Comparison of ENCODE assay signal across 23 cellular contexts in the genomic region with DNA sequence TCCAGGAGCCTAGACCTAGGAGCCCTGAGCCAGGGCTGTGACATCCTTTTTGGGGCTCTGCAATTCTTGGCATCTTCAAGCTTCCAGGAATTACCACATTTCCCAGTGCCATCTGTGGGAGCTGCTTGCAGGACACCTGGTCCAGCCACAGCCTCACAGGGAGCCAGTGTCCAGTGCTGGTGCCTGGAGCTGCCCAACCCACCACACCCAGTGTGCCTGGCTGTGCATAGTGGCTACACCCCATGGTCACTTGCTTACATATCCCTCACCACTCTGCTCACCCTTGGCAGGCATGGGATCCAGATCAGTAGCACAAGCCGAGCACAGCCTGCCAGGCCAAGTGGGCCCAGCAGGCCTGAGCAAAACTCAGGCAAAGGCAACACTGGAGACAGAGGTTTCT.
DNase-seq lines count a peak whose midpoint lies in the region; ATAC-seq, FAIRE-seq and TF ChIP-seq lines count a peak whose summit lies in the region.
"Had no signal": no experiment of that assay in that cellular context is flagged by ENCODE, and none has a peak within 500 bp of the region (broad histone marks: within the 10 kb centered on the region; RNA-seq: fewer than 3 reads in every experiment).

No MANE protein-coding gene starts in this region.

- POLR2A ChIA-PET in activated CD4-positive, alpha-beta T cell treated with anti-CD3 and anti-CD28 coated beads for 36 hours (lab: Charles Lee) = no interaction called here

- DNase-seq in UCSD-AML1 (lab: John Stamatoyannopoulos, UW; ENCODE audit: unreplicated experiment) (peak; percentile 2), kidney (peak; percentile 47), trophoblast cell (no peak), upper lobe of right lung (no peak), G401 (ENCODE audit: low spot score) (no peak)
- no peak for DNase-seq in activated naive CD4-positive, alpha-beta T cell treated with anti-CD3 and anti-CD28 coated beads, Interleukin-2, amount 50 U/mL, for 72 hours (ENCODE audit: low spot score in 2 of 2)
- DNase-seq in activated CD4-positive, alpha-beta T cell treated with anti-CD3 and anti-CD28 coated beads for 36 hours = no peak
- DNase-seq: Caco-2; CD4-positive, CD25-positive, alpha-beta regulatory T cell; CD8-positive, alpha-beta T cell; DMS153; DND-41; GDM1; GOT3; HFFc6 had no signal

- intact Hi-C loops in kidney (cut with DNase I) (no loop called here), upper lobe of right lung (cut with DNase I) (no loop called here)
- intact Hi-C loops in activated CD4-positive, alpha-beta T cell treated with anti-CD3 and anti-CD28 coated beads for 36 hours (cut with DNase I, micrococcal nuclease) = loop anchor here in 1 of 2 experiments (5.0 kb wide), 1 partner anchor 1110 kb away; no protein-coding TSS in a partner anchor

- no peak overlapping the region for H3K27ac ChIP-seq in kidney (ENCODE audit: low read depth in 2 of 2, low read length in 2 of 2)
- no peak overlapping the region for H3K27ac ChIP-seq in trophoblast cell (ENCODE audit: low read depth, low read length)
- H3K27ac ChIP-seq in upper lobe of right lung = no peak overlapping the region
- H3K27ac ChIP-seq: BLaER1, C4-2B had no signal

- no CpG with 5 or more reads among the region's 1 CpG for WGBS in trophoblast cell (ENCODE audit: extremely low coverage, insufficient coverage, insufficient read length)

- no peaks in the 10 kb centered on the region for H3K79me1 ChIP-seq in trophoblast cell (ENCODE audit: low read length)

- H3K9me3 Mint-ChIP-seq in activated naive CD4-positive, alpha-beta T cell treated with anti-CD3 and anti-CD28 coated beads, Interleukin-2, amount 50 U/mL, for 72 hours = peaks cover 7 to 13% of the 10 kb centered on the region in 2 donors
- peaks cover 5% of the 10 kb centered on the region for H3K9me3 Mint-ChIP-seq in activated CD4-positive, alpha-beta T cell treated with anti-CD3 and anti-CD28 coated beads for 36 hours (ENCODE audit: low read depth)

- peak; percentile 50 for ATAC-seq in upper lobe of right lung
- ATAC-seq in activated naive CD4-positive, alpha-beta T cell treated with anti-CD3 and anti-CD28 coated beads, Interleukin-2, amount 50 U/mL, for 72 hours = no peak
- no peak for ATAC-seq in activated CD4-positive, alpha-beta T cell treated with anti-CD3 and anti-CD28 coated beads for 36 hours
- no peak for ATAC-seq in GM21360 (IDR thresholded peaks at IDR 0.05; ENCODE audit: unreplicated experiment)
- ATAC-seq: CD8-positive, alpha-beta T cell; GM12878 had no signal

- no peaks in the 10 kb centered on the region for H3K27me3 ChIP-seq in trophoblast cell (ENCODE audit: insufficient read depth, low read length)
- no peaks in the 10 kb centered on the region for H3K27me3 ChIP-seq in upper lobe of right lung
- H3K27me3 ChIP-seq: BLaER1 had no signal

- CTCF ChIA-PET in activated CD4-positive, alpha-beta T cell treated with anti-CD3 and anti-CD28 coated beads for 36 hours (lab: Charles Lee) = no interaction called here

- H3K27me3 Mint-ChIP-seq in activated CD4-positive, alpha-beta T cell treated with anti-CD3 and anti-CD28 coated beads for 36 hours = no peaks in the 10 kb centered on the region
- H3K27me3 Mint-ChIP-seq: B cell; CD4-positive, CD25-positive, alpha-beta regulatory T cell had no signal

- no peak overlapping the region for H2BK120ac ChIP-seq in trophoblast cell (ENCODE audit: insufficient read depth, low read length, poor library complexity)

- no peaks in the 10 kb centered on the region for H3K4me1 ChIP-seq in kidney (ENCODE audit: control insufficient read depth in 1 of 2, insufficient read depth in 1 of 2, low read depth in 1 of 2, low read length in 2 of 2)
- no peaks in the 10 kb centered on the region for H3K4me1 ChIP-seq in trophoblast cell (ENCODE audit: control insufficient read depth in 1 of 2, insufficient read depth in 2 of 2, low read length in 2 of 2)
- no peaks in the 10 kb centered on the region for H3K4me1 ChIP-seq in upper lobe of right lung
- H3K4me1 ChIP-seq: BLaER1, Caco-2, HAP-1 had no signal

- H3K4me3 ChIP-seq in kidney (ENCODE audit: low read length in 2 of 2) (no peak overlapping the region), trophoblast cell (ENCODE audit: low read depth, low read length) (peak overlapping the region; percentile 61), upper lobe of right lung (no peak overlapping the region)
- H3K4me3 ChIP-seq: BLaER1, GM12878, HAP-1 had no signal

- no peak overlapping the region for H3K4me3 Mint-ChIP-seq in activated CD4-positive, alpha-beta T cell treated with anti-CD3 and anti-CD28 coated beads for 36 hours
- H3K4me3 Mint-ChIP-seq: B cell; CD4-positive, CD25-positive, alpha-beta regulatory T cell; CD8-positive, alpha-beta T cell; HFFc6 had no signal

- TF ChIP-seq CTCF in kidney (IDR thresholded peaks at IDR 0.05; ENCODE audit: borderline replicate concordance, extremely low read depth, insufficient read depth) = no peak
- TF ChIP-seq CTCF in upper lobe of right lung (IDR thresholded peaks at IDR 0.05) = no peak

- H3K36me3 ChIP-seq in kidney (ENCODE audit: control insufficient read depth in 1 of 2, insufficient read depth in 2 of 2, low read length in 2 of 2) (no peaks in the 10 kb centered on the region), trophoblast cell (ENCODE audit: control insufficient read depth in 1 of 2, insufficient read depth in 2 of 2, low read length in 2 of 2) (no peaks in the 10 kb centered on the region), upper lobe of right lung (no peaks in the 10 kb centered on the region)
- H3K36me3 ChIP-seq: BLaER1, HAP-1 had no signal

- H3K9me3 ChIP-seq in kidney (ENCODE audit: control insufficient read depth in 1 of 2, low read length in 2 of 2) (no peaks in the 10 kb centered on the region), trophoblast cell (ENCODE audit: insufficient read depth, low read depth, low read length) (peaks cover 1% of the 10 kb centered on the region), upper lobe of right lung (no peaks in the 10 kb centered on the region)
- H3K9me3 ChIP-seq: Caco-2, HAP-1 had no signal

- no peaks in the 10 kb centered on the region for H3K36me3 Mint-ChIP-seq in activated naive CD4-positive, alpha-beta T cell treated with anti-CD3 and anti-CD28 coated beads, Interleukin-2, amount 50 U/mL, for 72 hours
- H3K36me3 Mint-ChIP-seq in activated CD4-positive, alpha-beta T cell treated with anti-CD3 and anti-CD28 coated beads for 36 hours (ENCODE audit: low read depth) = no peaks in the 10 kb centered on the region
- H3K36me3 Mint-ChIP-seq: CD4-positive, CD25-positive, alpha-beta regulatory T cell; CD8-positive, alpha-beta T cell had no signal

- H3K4ac ChIP-seq in trophoblast cell (ENCODE audit: low read depth, low read length) = no peak overlapping the region

- H2BK5ac ChIP-seq in trophoblast cell (ENCODE audit: low read depth, low read length, poor library complexity) = no peak overlapping the region

- in situ Hi-C loops in G401 (cut with HindIII; ENCODE audit: low sequenced_read_pairs) = no loop called here

- H4K12ac ChIP-seq in trophoblast cell (ENCODE audit: low read depth, low read length) = no peak overlapping the region

- H3K79me2 ChIP-seq in trophoblast cell (ENCODE audit: control insufficient read depth, insufficient read depth, low read length, poor library complexity) = no peaks in the 10 kb centered on the region

- no peak overlapping the region for H2BK12ac ChIP-seq in trophoblast cell (ENCODE audit: low read length)

- H3K27ac Mint-ChIP-seq in activated naive CD4-positive, alpha-beta T cell treated with anti-CD3 and anti-CD28 coated beads, Interleukin-2, amount 50 U/mL, for 72 hours = no peak overlapping the region
- H3K27ac Mint-ChIP-seq in activated CD4-positive, alpha-beta T cell treated with anti-CD3 and anti-CD28 coated beads for 36 hours = no peak overlapping the region
- H3K27ac Mint-ChIP-seq: B cell; CD4-positive, CD25-positive, alpha-beta regulatory T cell; CD8-positive, alpha-beta T cell; HFFc6 had no signal

- H3K4me1 Mint-ChIP-seq in activated CD4-positive, alpha-beta T cell treated with anti-CD3 and anti-CD28 coated beads for 36 hours = no peaks in the 10 kb centered on the region
- H3K4me1 Mint-ChIP-seq: B cell; CD4-positive, CD25-positive, alpha-beta regulatory T cell had no signal

- H2AK5ac ChIP-seq in trophoblast cell (ENCODE audit: low read length) = no peak overlapping the region

- H3K18ac ChIP-seq in trophoblast cell (ENCODE audit: low read length) = no peak overlapping the region

- no peak overlapping the region for H4K91ac ChIP-seq in trophoblast cell (ENCODE audit: low read depth, low read length)

- no peak overlapping the region for H3K23ac ChIP-seq in trophoblast cell (ENCODE audit: low read length)

- no peak overlapping the region for H3K14ac ChIP-seq in trophoblast cell (ENCODE audit: low read length)

- no peak overlapping the region for H3K9ac ChIP-seq in kidney (ENCODE audit: low read length in 2 of 2)
- H3K9ac ChIP-seq in trophoblast cell (ENCODE audit: low read length) = no peak overlapping the region
- H3K9ac ChIP-seq: BLaER1 had no signal

- no peak overlapping the region for H2AFZ ChIP-seq in trophoblast cell (ENCODE audit: insufficient read depth, low read length, poor library complexity)

- no peak overlapping the region for H3K4me2 ChIP-seq in trophoblast cell (ENCODE audit: low read length)
- H3K4me2 ChIP-seq: BLaER1 had no signal

- FAIRE-seq in kidney (lab: Jason Lieb, UNC) = no peak
- FAIRE-seq: GM12878, GM19239, H54 had no signal

- no peak overlapping the region for H4K8ac ChIP-seq in trophoblast cell (ENCODE audit: low read depth, low read length)

Comparison
In these comparisons a context has a peak if more than half of its experiments do, and no peak if none do; other contexts are left out.
1. DNase-seq: peak in UCSD-AML1 (single experiment) and kidney (single experiment); none in trophoblast cell (0 of 2), upper lobe of right lung (single experiment), activated naive CD4-positive, alpha-beta T cell treated with anti-CD3 and anti-CD28 coated beads, Interleukin-2, amount 50 U/mL, for 72 hours (0 of 2), G401 (single experiment) and activated CD4-positive, alpha-beta T cell treated with anti-CD3 and anti-CD28 coated beads for 36 hours (single experiment).